Comparison of ENCODE assay signal across 8 cellular contexts in the genomic region with DNA sequence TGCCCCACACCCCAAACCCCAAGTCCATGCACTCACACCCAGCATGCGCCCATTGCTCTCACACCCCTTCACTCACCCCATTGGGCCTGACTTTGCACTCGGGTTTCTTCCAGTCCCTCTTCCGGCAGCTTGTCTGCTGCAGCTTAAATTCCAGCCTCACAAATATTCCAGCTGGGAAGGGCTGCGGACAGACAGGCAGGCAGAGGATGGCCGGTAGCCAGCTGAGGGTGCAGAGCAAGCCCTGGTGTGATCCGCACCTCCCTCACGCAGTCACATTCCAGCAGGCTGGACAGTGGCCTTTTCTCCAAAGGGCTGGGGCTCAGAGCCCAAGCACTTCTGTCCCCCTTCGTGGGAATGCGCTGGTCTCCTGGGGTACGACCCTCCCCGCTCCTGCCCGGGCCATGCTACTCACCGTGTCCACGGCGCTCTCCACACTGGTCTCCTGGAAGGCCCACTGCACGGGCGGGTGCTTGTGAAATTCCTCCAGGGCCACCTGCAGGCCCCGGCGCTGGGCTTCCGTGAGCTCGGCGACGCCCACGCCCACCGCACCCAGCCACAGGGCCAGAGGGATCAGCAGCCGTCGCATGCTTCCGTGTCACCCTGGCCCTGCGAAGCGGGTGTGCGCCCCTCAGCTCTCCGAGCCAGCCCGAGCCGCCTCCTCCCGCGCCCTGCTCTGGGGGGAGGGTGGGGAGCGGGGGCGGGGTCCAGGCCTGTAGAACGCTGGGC. TPM values are rescaled to one million over a fixed set of nuclear protein-coding genes. Genes with fewer than 3 reads are reported as not detected.
DNase-seq lines count a peak whose midpoint lies in the region; ATAC-seq and TF ChIP-seq lines count a peak whose summit lies in the region.

No MANE protein-coding gene starts in this region.

- H3K9me3 ChIP-seq in gastroesophageal sphincter: no peaks in the 10 kb centered on the region

- peak overlapping the region; percentile 58 to 72 for H3K4me3 ChIP-seq in gastroesophageal sphincter

- TF ChIP-seq POLR2A in gastroesophageal sphincter (IDR thresholded peaks at IDR 0.05): no peak

- WGBS in gastroesophageal sphincter (ENCODE audit: low coverage in 1 of 2), 2 donors: 17% methylated on average over 3 of the region's 39 CpGs; no CpG with 5 or more reads in 1 of the 2 donors

- DNase-seq in AG08395 (ENCODE audit: low spot score) (peak; percentile 63), M059J (ENCODE audit: low read depth) (peak; percentile 33), nephron progenitor cell (peak; percentile 53), KBM-7 (no peak)
- DNase-seq in activated effector memory CD4-positive, alpha-beta T cell treated with anti-CD3 and anti-CD28 coated beads, Interleukin-2, amount 50 U/mL, for 16 hours: no peak

- ATAC-seq in gastroesophageal sphincter (peak; percentile 47), HG02678 (IDR thresholded peaks at IDR 0.05; ENCODE audit: unreplicated experiment) (no peak), HG03521 (IDR thresholded peaks at IDR 0.05; ENCODE audit: unreplicated experiment) (no peak)

- peak overlapping the region; percentile 47 for H3K4me3 Mint-ChIP-seq in nephron progenitor cell

- TF ChIP-seq CTCF in gastroesophageal sphincter (IDR thresholded peaks at IDR 0.05) (peak in 2 of 4 experiments; percentile 17 to 26), nephron progenitor cell (IDR thresholded peaks at IDR 0.05) (no peak)

- H3K4me1 ChIP-seq in gastroesophageal sphincter: peaks cover 0 to 76% (median 43%) of the 10 kb centered on the region in 3 donors

- no peaks in the 10 kb centered on the region for H3K36me3 Mint-ChIP-seq in nephron progenitor cell (ENCODE audit: low read depth)

- peaks cover 0 to 22% of the 10 kb centered on the region in 2 donors for H3K36me3 ChIP-seq in gastroesophageal sphincter

- peaks cover 47% of the 10 kb centered on the region for H3K4me1 Mint-ChIP-seq in nephron progenitor cell

- H3K27me3 Mint-ChIP-seq in nephron progenitor cell (ENCODE audit: low read depth, poor library complexity): peaks cover 73% of the 10 kb centered on the region

- H3K27ac ChIP-seq in gastroesophageal sphincter: peak overlapping the region; percentile 54 to 93 (median 88)

- in situ Hi-C loops in KBM-7 (cut with MboI; ENCODE audit: low pct_unique_long_range_greater_than_20kb, low sequenced_read_pairs): no loop called here

- H3K9me3 Mint-ChIP-seq in nephron progenitor cell: peaks cover 19% of the 10 kb centered on the region

- no peak for TF ChIP-seq EP300 in gastroesophageal sphincter (IDR thresholded peaks at IDR 0.05)

- H3K27me3 ChIP-seq in gastroesophageal sphincter: no peaks in the 10 kb centered on the region

- no peak overlapping the region for H3K27ac Mint-ChIP-seq in nephron progenitor cell

RNA-seq across cellular contexts. Expression of gene RARRES2, which starts 1.2 kb away (rescaled TPM):
- 1.1 and 1.7 TPM in 2 replicates for total RNA-seq in M059J (2014; rRNA removed; shearing (Covaris generic))
- total RNA-seq in gastroesophageal sphincter: 100 to 1,000 TPM; 152 to 341 (median 157) TPM

RNA-seq across cellular contexts. Expression of gene ACTR3C, which starts 16.8 kb away (rescaled TPM):
- total RNA-seq in M059J (2014; rRNA removed; shearing (Covaris generic)): 0.07 TPM in 1 of 2 replicates, not detected in the other
- 1 to 10 TPM; 6.4 to 10.0 (median 8.1) TPM for total RNA-seq in gastroesophageal sphincter

RNA-seq across cellular contexts. Expression of gene LRRC61, which starts 17.0 kb away (rescaled TPM):
- total RNA-seq in M059J (2014; rRNA removed; shearing (Covaris generic)): 0.47 TPM in 1 of 2 replicates, not detected in the other
- 10 to 100 TPM in 2 of 4 donors, 1 to 10 TPM in 2; 7.1 to 25.1 (median 14.0) TPM for total RNA-seq in gastroesophageal sphincter

RNA-seq across cellular contexts. Expression of gene REPIN1, which starts 28.4 kb away (rescaled TPM):
- total RNA-seq in M059J (2014; rRNA removed; shearing (Covaris generic)): 103 and 155 TPM in 2 replicates
- total RNA-seq in gastroesophageal sphincter: 100 to 1,000 TPM in 2 of 4 donors, 10 to 100 TPM in 2; 72.7 to 132 (median 102) TPM

RNA-seq across cellular contexts. Expression of gene ZNF775, which starts 38.9 kb away (rescaled TPM):
- 2.5 and 5.3 TPM in 2 replicates for total RNA-seq in M059J (2014; rRNA removed; shearing (Covaris generic))
- 10 to 100 TPM in 2 of 4 donors, 1 to 10 TPM in 2; 5.3 to 12.5 (median 10.5) TPM for total RNA-seq in gastroesophageal sphincter

Comparison
In these comparisons a context has a peak if more than half of its experiments do, and no peak if none do; other contexts are left out.
1. DNase-seq: peak in AG08395 (single experiment), M059J (single experiment) and nephron progenitor cell (single experiment); none in KBM-7 (single experiment) and activated effector memory CD4-positive, alpha-beta T cell treated with anti-CD3 and anti-CD28 coated beads, Interleukin-2, amount 50 U/mL, for 16 hours (single experiment).
2. RNA of gene RARRES2, which starts 1.2 kb away (total RNA-seq): 152 to 341 TPM in gastroesophageal sphincter; 1.1 to 1.7 TPM in M059J; every median in the first group is over 10 times any median in the second.